32 cellular contexts compared by ENCODE assay signal in genomic region chr4:75786938-75787337, GRCh38.
DNase-seq lines count a peak whose midpoint lies in the region; ATAC-seq and TF ChIP-seq lines count a peak whose summit lies in the region.
"Had no signal": no experiment of that assay in that cellular context is flagged by ENCODE, and none has a peak within 500 bp of the region (broad histone marks: within the 10 kb centered on the region; RNA-seq: fewer than 3 reads in every experiment).

No MANE protein-coding gene starts in this region.

- H3K4me3 Mint-ChIP-seq in nephron (no peak overlapping the region), Caco-2 (ENCODE audit: unreplicated experiment) (no peak overlapping the region)
- H3K4me3 Mint-ChIP-seq: activated T-cell treated with anti-CD3 and anti-CD28 coated beads, Interleukin-2, amount 50 U/mL, for 72 hours; effector memory CD8-positive, alpha-beta T cell; immature natural killer cell; memory B cell; neural progenitor cell; stimulated activated naive CD8-positive, alpha-beta T cell treated with anti-CD3 and anti-CD28 coated beads, Interleukin-15, Interleukin-2, amounts not matched to agents 100 ng/mL and 50 ng/mL, for 24 hours had no signal

- ATAC-seq in GM18861 (IDR thresholded peaks at IDR 0.05; ENCODE audit: unreplicated experiment) (peak; percentile 14), GM21619 (IDR thresholded peaks at IDR 0.05; ENCODE audit: unreplicated experiment) (peak; percentile 19), GM18858 (IDR thresholded peaks at IDR 0.05; ENCODE audit: unreplicated experiment) (no peak), HG02840 (IDR thresholded peaks at IDR 0.05; ENCODE audit: low FRiP score, unreplicated experiment) (no peak)
- ATAC-seq: activated CD4-positive, CD25-positive, alpha-beta regulatory T cell treated with anti-CD3 and anti-CD28 coated beads, Interleukin-2, amount 50 U/mL, for 24 hours; activated T-cell treated with anti-CD3 and anti-CD28 coated beads, Interleukin-2, amount 50 U/mL, for 72 hours; effector memory CD8-positive, alpha-beta T cell; left lung had no signal

- H3K36me3 ChIP-seq in Caco-2 (ENCODE audit: control insufficient read depth, insufficient read depth, low read length): no peaks in the 10 kb centered on the region

- no peak for TF ChIP-seq CTCF in nephron (IDR thresholded peaks at IDR 0.05; ENCODE audit: unreplicated experiment in 3 of 3)
- TF ChIP-seq CTCF in Caco-2 (IDR thresholded peaks at IDR 0.05; ENCODE audit: insufficient read depth in 1 of 2, low read depth in 1 of 2, low read length in 1 of 2, severe bottlenecking in 1 of 2, unreplicated experiment in 1 of 2): no peak

- no peaks in the 10 kb centered on the region for H3K4me1 ChIP-seq in Caco-2
- H3K4me1 ChIP-seq: left lung, neural progenitor cell, parathyroid adenoma, Peyer's patch, right atrium auricular region, vagina had no signal

- POLR2A ChIA-PET in Caco-2 (lab: Charles Lee): no interaction called here

- no TSS peak for BruUV-seq in Caco-2 (replicated peaks; lab: Mats Ljungman, UMichigan)

- H3K27ac Mint-ChIP-seq in nephron (peak overlapping the region; percentile 88 to 93 (median 88)), Caco-2 (ENCODE audit: unreplicated experiment) (no peak overlapping the region)
- H3K27ac Mint-ChIP-seq: activated T-cell treated with anti-CD3 and anti-CD28 coated beads, Interleukin-2, amount 50 U/mL, for 72 hours; neural progenitor cell; stimulated activated naive CD8-positive, alpha-beta T cell treated with anti-CD3 and anti-CD28 coated beads, Interleukin-15, Interleukin-2, amounts not matched to agents 100 ng/mL and 50 ng/mL, for 24 hours had no signal

- H3K27me3 Mint-ChIP-seq in nephron (ENCODE audit: low read depth): no peaks in the 10 kb centered on the region
- no peaks in the 10 kb centered on the region for H3K27me3 Mint-ChIP-seq in Caco-2 (ENCODE audit: insufficient read depth, unreplicated experiment)
- H3K27me3 Mint-ChIP-seq: effector memory CD8-positive, alpha-beta T cell; memory B cell; stimulated activated naive CD8-positive, alpha-beta T cell treated with anti-CD3 and anti-CD28 coated beads, Interleukin-15, Interleukin-2, amounts not matched to agents 100 ng/mL and 50 ng/mL, for 24 hours had no signal

- H3K4me3 ChIP-seq in Caco-2 (ENCODE audit: low read depth, low read length): no peak overlapping the region
- H3K4me3 ChIP-seq: left lung, MG63, neural progenitor cell, Peyer's patch, right atrium auricular region, vagina had no signal

- intact Hi-C loops in Caco-2 (cut with micrococcal nuclease; ENCODE audit: unreplicated experiment): no loop called here

- no peaks in the 10 kb centered on the region for H3K9me3 ChIP-seq in Caco-2
- H3K9me3 ChIP-seq: left lung, MG63, Peyer's patch, right atrium auricular region, vagina had no signal

- H3K9me3 Mint-ChIP-seq in nephron (no peaks in the 10 kb centered on the region), Caco-2 (ENCODE audit: unreplicated experiment) (no peaks in the 10 kb centered on the region)
- H3K9me3 Mint-ChIP-seq: activated T-cell treated with anti-CD3 and anti-CD28 coated beads, Interleukin-2, amount 50 U/mL, for 72 hours; effector memory CD8-positive, alpha-beta T cell; immature natural killer cell; memory B cell; neural progenitor cell; stimulated activated naive CD8-positive, alpha-beta T cell treated with anti-CD3 and anti-CD28 coated beads, Interleukin-15, Interleukin-2, amounts not matched to agents 100 ng/mL and 50 ng/mL, for 24 hours had no signal

- H3K27me3 ChIP-seq in Caco-2 (replicated peaks; ENCODE audit: control insufficient read depth, insufficient read depth, low read length): no peaks in the 10 kb centered on the region
- H3K27me3 ChIP-seq: left lung, MG63, neural progenitor cell, Peyer's patch, right atrium auricular region, vagina had no signal

- CTCF ChIA-PET in Caco-2 (lab: Charles Lee): no interaction called here

- DNase-seq in HuH-7.5 (ENCODE audit: low spot score) (peak; percentile 4), Caco-2 (no peak), putamen (ENCODE audit: low spot score) (no peak)
- DNase-seq: activated CD4-positive, alpha-beta T cell treated with anti-CD3 and anti-CD28 coated beads, Interleukin-2, amount 50 U/mL, for 4 hours; activated T-cell treated with anti-CD3 and anti-CD28 coated beads, Interleukin-2, amount 50 U/mL, for 72 hours; DMS153; effector memory CD8-positive, alpha-beta T cell; erythroblast; immature natural killer cell; KG1; left lung; MG63; NCI-H1417; NCI-H2029 treated with DMSO at 0.1 percent for 48 hours; NCI-H69; Peyer's patch; SHP77; stimulated activated CD4-positive, alpha-beta T cell treated with anti-CD3 and anti-CD28 coated beads, Interleukin-2, amount 100 ng/mL, for 24 hours; stimulated activated CD8-positive, alpha-beta memory T cell treated with anti-CD3 and anti-CD28 coated beads, Interleukin-4, amount 100 ng/mL, for 48 hours; T-helper 2 cell had no signal

- peaks cover 38% of the 10 kb centered on the region for H3K36me3 Mint-ChIP-seq in nephron (ENCODE audit: low read depth)
- H3K36me3 Mint-ChIP-seq in Caco-2 (ENCODE audit: insufficient read depth, unreplicated experiment): peaks cover 54% of the 10 kb centered on the region

- H3K4me1 Mint-ChIP-seq in nephron: peaks cover 6% of the 10 kb centered on the region
- no peaks in the 10 kb centered on the region for H3K4me1 Mint-ChIP-seq in Caco-2 (ENCODE audit: low read depth, unreplicated experiment)
- H3K4me1 Mint-ChIP-seq: immature natural killer cell, neural progenitor cell had no signal

Comparison
In these comparisons a context has a peak if more than half of its experiments do, and no peak if none do; other contexts are left out.
1. ATAC-seq: peak in GM18861 (single experiment) and GM21619 (single experiment); none in GM18858 (single experiment) and HG02840 (single experiment).